In the genomic region with DNA sequence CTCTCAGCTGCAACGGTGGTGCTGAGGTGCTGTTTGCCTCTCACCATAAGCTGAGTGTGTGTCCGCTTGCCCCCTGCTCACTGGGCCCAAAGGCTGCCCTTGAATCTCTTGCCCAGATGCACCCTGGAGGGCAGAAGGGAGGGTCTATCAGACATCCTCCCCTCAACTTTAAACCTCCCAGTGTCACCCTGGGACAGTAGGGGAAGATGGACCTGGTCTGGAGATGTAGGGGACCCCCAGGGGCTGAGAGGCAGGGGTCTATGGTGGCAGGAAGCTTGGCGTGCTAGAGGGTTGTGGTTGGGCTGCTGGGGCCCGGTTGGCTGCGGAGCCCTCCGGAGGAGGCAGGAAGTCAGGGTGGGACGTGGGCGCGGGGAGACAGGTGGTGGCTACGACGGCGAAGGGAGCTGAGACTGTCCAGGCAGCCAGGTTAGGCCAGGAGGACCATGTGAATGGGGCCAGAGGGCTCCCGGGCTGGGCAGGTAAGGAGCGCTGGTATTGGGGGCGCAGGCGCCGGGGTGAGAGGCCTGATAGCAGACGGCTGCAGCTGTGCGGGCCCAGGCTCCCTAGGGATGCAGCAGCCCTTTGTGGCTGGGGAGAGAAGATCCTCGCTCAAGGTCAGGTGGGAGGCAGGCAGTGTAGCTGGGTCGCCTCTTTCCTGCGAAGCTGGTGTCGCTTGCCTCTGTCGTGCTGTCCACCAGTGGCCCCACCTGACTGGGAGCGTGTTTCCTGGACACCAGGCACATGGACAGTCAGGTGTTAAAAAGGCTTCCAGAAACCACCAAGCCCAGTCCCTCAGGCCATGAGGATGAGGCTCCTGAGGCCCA, we compare ENCODE assay signal across 9 cellular contexts. TPM values are rescaled to one million over a fixed set of nuclear protein-coding genes. Genes with fewer than 3 reads are reported as not detected.
A peak's percentile ranks its signal among the peaks of the same experiment; 100 is the strongest.
DNase-seq lines count a peak whose midpoint lies in the region; ATAC-seq and TF ChIP-seq lines count a peak whose summit lies in the region.
"Had no signal": no experiment of that assay in that cellular context is flagged by ENCODE, and none has a peak within 500 bp of the region (broad histone marks: within the 10 kb centered on the region; RNA-seq: fewer than 3 reads in every experiment).

A gene (plus strand): TSS at position 373 of the 824 bp plus-strand sequence. CDS start 23,065 bp downstream, outside the sequence.

- peak within 1 kb of the TSS; percentile 95 for H3K4me3 Mint-ChIP-seq in activated CD4-positive, alpha-beta T cell treated with anti-CD3 and anti-CD28 coated beads, Interleukin-2, amount 10 ng/mL, durations not matched to agents 7 days and 5 days
- H3K4me3 Mint-ChIP-seq: HFFc6 had no signal

- WGBS in esophagus squamous epithelium, 2 donors, result 76 to 77% methylated on average over 6 to 19 of the region's 25 CpGs

- TF ChIP-seq POLR2A in esophagus squamous epithelium (IDR thresholded peaks at IDR 0.05), result no peak

- H3K27me3 Mint-ChIP-seq in activated CD4-positive, alpha-beta T cell treated with anti-CD3 and anti-CD28 coated beads, Interleukin-2, amount 10 ng/mL, durations not matched to agents 7 days and 5 days, result no peaks in the 10 kb centered on the region

- H3K9me3 Mint-ChIP-seq in activated CD4-positive, alpha-beta T cell treated with anti-CD3 and anti-CD28 coated beads, Interleukin-2, amount 10 ng/mL, durations not matched to agents 7 days and 5 days, result no peaks in the 10 kb centered on the region
- H3K9me3 Mint-ChIP-seq: HFFc6 had no signal

- H3K27me3 ChIP-seq in esophagus squamous epithelium (no peaks in the 10 kb centered on the region), WERI-Rb-1 (ENCODE audit: insufficient read depth, low read depth, severe bottlenecking) (no peaks in the 10 kb centered on the region)

- POLR2A ChIA-PET in activated CD4-positive, alpha-beta T cell treated with anti-CD3 and anti-CD28 coated beads, Interleukin-2, amount 10 ng/mL, durations not matched to agents 7 days and 5 days (lab: Charles Lee), result interaction anchor here (0.6 kb wide), 1 partner anchor 40 kb away, joined by 5 read pairs; no protein-coding TSS in a partner anchor

- H3K9me3 ChIP-seq in esophagus squamous epithelium (no peaks in the 10 kb centered on the region), WERI-Rb-1 (ENCODE audit: severe bottlenecking) (no peaks in the 10 kb centered on the region)

- peaks cover 5 to 56% (median 32%) of the 10 kb centered on the region in 3 donors for H3K4me1 ChIP-seq in esophagus squamous epithelium

- peak; percentile 70 for DNase-seq in activated CD4-positive, alpha-beta T cell treated with anti-CD3 and anti-CD28 coated beads, Interleukin-2, amount 10 ng/mL, durations not matched to agents 7 days and 5 days
- no peak for DNase-seq in esophagus squamous epithelium (lab: John Stamatoyannopoulos, UW)
- peak in 2 of 3 experiments; percentile 35 to 52 for DNase-seq in stimulated activated CD4-positive, alpha-beta T cell treated with anti-CD3 and anti-CD28 coated beads, TNF-alpha, amount 100 ng/mL, for 4 hours (ENCODE audit: low read depth in 3 of 3)
- DNase-seq in head of caudate nucleus, result no peak
- no peak for DNase-seq in cortex of kidney (lab: John Stamatoyannopoulos, UW)
- no peak for DNase-seq in WERI-Rb-1
- DNase-seq: HFFc6 had no signal

- H3K27ac ChIP-seq in esophagus squamous epithelium, result peak within 1 kb of the TSS; percentile 66 to 88 (median 74)
- H3K27ac ChIP-seq in WERI-Rb-1, result no peak within 1 kb of the TSS

- ATAC-seq in GM19467 (IDR thresholded peaks at IDR 0.05; ENCODE audit: unreplicated experiment) (peak; percentile 28), HG03571 (IDR thresholded peaks at IDR 0.05; ENCODE audit: unreplicated experiment) (no peak)

- peak within 1 kb of the TSS; percentile 9 to 49 (median 28) for H3K4me3 ChIP-seq in esophagus squamous epithelium
- H3K4me3 ChIP-seq in WERI-Rb-1 (ENCODE audit: low read depth, low read length), result no peak within 1 kb of the TSS

- TF ChIP-seq CTCF in esophagus squamous epithelium (IDR thresholded peaks at IDR 0.05) (no peak), WERI-Rb-1 (IDR thresholded peaks at IDR 0.05; ENCODE audit: low read depth, low read length) (no peak)

- H3K27ac Mint-ChIP-seq in activated CD4-positive, alpha-beta T cell treated with anti-CD3 and anti-CD28 coated beads, Interleukin-2, amount 10 ng/mL, durations not matched to agents 7 days and 5 days, result peak within 1 kb of the TSS; percentile 96
- H3K27ac Mint-ChIP-seq: HFFc6 had no signal

- intact Hi-C loops in esophagus squamous epithelium (cut with DNase I) (no loop called here), head of caudate nucleus (cut with DNase I) (no loop called here)

- peaks cover 44% of the 10 kb centered on the region for H3K36me3 Mint-ChIP-seq in activated CD4-positive, alpha-beta T cell treated with anti-CD3 and anti-CD28 coated beads, Interleukin-2, amount 10 ng/mL, durations not matched to agents 7 days and 5 days (ENCODE audit: low read depth)

- peaks cover 54% of the 10 kb centered on the region for H3K4me1 Mint-ChIP-seq in activated CD4-positive, alpha-beta T cell treated with anti-CD3 and anti-CD28 coated beads, Interleukin-2, amount 10 ng/mL, durations not matched to agents 7 days and 5 days

- H3K36me3 ChIP-seq in esophagus squamous epithelium (no peaks in the 10 kb centered on the region), WERI-Rb-1 (no peaks in the 10 kb centered on the region)

- CTCF ChIA-PET in activated CD4-positive, alpha-beta T cell treated with anti-CD3 and anti-CD28 coated beads, Interleukin-2, amount 10 ng/mL, durations not matched to agents 7 days and 5 days (lab: Charles Lee), result interaction anchor here (0.7 to 4.7 kb wide), 9 partner anchors 8 to 36 kb away, joined by 3 to 52 read pairs (median 5); no protein-coding TSS in a partner anchor

RNA-seq across cellular contexts. Expression of the gene that starts here (rescaled TPM):
- total RNA-seq in activated CD4-positive, alpha-beta T cell treated with anti-CD3 and anti-CD28 coated beads, Interleukin-2, amount 10 ng/mL, durations not matched to agents 7 days and 5 days, result 100 to 1,000 TPM; 434 to 495 TPM
- 1 to 10 TPM; 1.2 to 9.0 (median 4.5) TPM for total RNA-seq in esophagus squamous epithelium
- total RNA-seq: HFFc6 had no signal

Comparison
In these comparisons a context has a peak if more than half of its experiments do, and no peak if none do; other contexts are left out.
1. RNA of the gene that starts here (total RNA-seq): 434 to 495 TPM in activated CD4-positive, alpha-beta T cell treated with anti-CD3 and anti-CD28 coated beads, Interleukin-2, amount 10 ng/mL, durations not matched to agents 7 days and 5 days; 1.2 to 9.0 TPM in esophagus squamous epithelium; every median in the first group is over 10 times any median in the second.
2. DNase-seq: peak in activated CD4-positive, alpha-beta T cell treated with anti-CD3 and anti-CD28 coated beads, Interleukin-2, amount 10 ng/mL, durations not matched to agents 7 days and 5 days (single experiment) and stimulated activated CD4-positive, alpha-beta T cell treated with anti-CD3 and anti-CD28 coated beads, TNF-alpha, amount 100 ng/mL, for 4 hours (2 of 3); none in esophagus squamous epithelium (single experiment), head of caudate nucleus (0 of 42), cortex of kidney (single experiment) and WERI-Rb-1 (single experiment).